In the genomic region with DNA sequence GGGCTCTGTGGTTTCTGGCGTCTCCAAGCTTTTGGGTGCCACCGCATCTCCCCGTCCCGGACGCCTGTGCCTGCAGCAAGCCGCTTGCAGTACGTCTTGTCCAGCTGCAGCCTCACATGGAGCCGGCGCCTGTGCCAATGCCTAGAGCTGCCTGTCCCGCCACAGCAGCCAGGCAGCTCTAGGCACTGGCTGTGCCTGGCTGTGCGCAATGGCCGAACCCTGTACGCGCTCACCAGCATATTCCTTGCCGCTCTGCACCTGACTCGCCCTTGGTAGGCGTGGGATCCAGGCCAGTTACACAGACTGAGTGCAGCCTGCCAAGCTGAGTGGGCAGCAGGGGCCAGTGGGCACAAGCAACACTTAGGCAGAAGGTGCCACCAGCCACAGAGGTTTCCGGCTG, we compare ENCODE assay signal across 23 cellular contexts.
DNase-seq lines count a peak whose midpoint lies in the region; ATAC-seq lines count a peak whose summit lies in the region.
"Had no signal": no experiment of that assay in that cellular context is flagged by ENCODE, and none has a peak within 500 bp of the region (broad histone marks: within the 10 kb centered on the region; RNA-seq: fewer than 3 reads in every experiment).

No MANE protein-coding gene starts in this region.

- H3K36me3 ChIP-seq in ACC112 (ENCODE audit: insufficient read depth, low read length) (no peaks in the 10 kb centered on the region), MG63 (no peaks in the 10 kb centered on the region), neuronal stem cell (replicated peaks in 1 of 2; ENCODE audit: control insufficient read depth in 2 of 2, insufficient read depth in 2 of 2, low read length in 2 of 2) (no peaks in the 10 kb centered on the region)
- H3K36me3 ChIP-seq: right lobe of liver, thoracic aorta had no signal

- H2BK12ac ChIP-seq in neuronal stem cell (ENCODE audit: low read length), result no peak overlapping the region

- peak overlapping the region; percentile 62 for H3K18ac ChIP-seq in neuronal stem cell (ENCODE audit: low read length)

- H3K27ac ChIP-seq in ACC112 (ENCODE audit: low read depth, low read length), result peak overlapping the region; percentile 69
- H3K27ac ChIP-seq in neuronal stem cell (replicated peaks; ENCODE audit: low read length), result no peak overlapping the region
- H3K27ac ChIP-seq: right lobe of liver, thoracic aorta, VCaP had no signal

- H3K4me1 ChIP-seq in ACC112 (ENCODE audit: control insufficient read depth, insufficient read depth, low read length, unreplicated experiment) (peaks cover 16% of the 10 kb centered on the region), neuronal stem cell (ENCODE audit: control insufficient read depth in 2 of 2, insufficient read depth in 1 of 2, low read depth in 1 of 2, low read length in 2 of 2) (peaks cover 0 to 3% of the 10 kb centered on the region in 2 donors)
- H3K4me1 ChIP-seq: right lobe of liver had no signal

- CTCF ChIA-PET in activated CD8-positive, alpha-beta memory T cell treated with anti-CD3 and anti-CD28 coated beads, Interleukin-2, amount 10 ng/mL, durations not matched to agents 7 days and 5 days (lab: Charles Lee), result no interaction called here

- no peaks in the 10 kb centered on the region for H3K27me3 ChIP-seq in ACC112 (ENCODE audit: insufficient read depth, low read length)
- no peaks in the 10 kb centered on the region for H3K27me3 ChIP-seq in MG63
- no peaks in the 10 kb centered on the region for H3K27me3 ChIP-seq in neuronal stem cell (ENCODE audit: control insufficient read depth in 3 of 3, insufficient read depth in 3 of 3, low read depth in 1 of 3, low read length in 3 of 3)
- H3K27me3 ChIP-seq: right lobe of liver had no signal

- H3K79me1 ChIP-seq in neuronal stem cell (ENCODE audit: low read depth, low read length), result no peaks in the 10 kb centered on the region

- no peak overlapping the region for H3K4me3 Mint-ChIP-seq in activated CD8-positive, alpha-beta memory T cell treated with anti-CD3 and anti-CD28 coated beads, Interleukin-2, amount 10 ng/mL, durations not matched to agents 7 days and 5 days
- H3K4me3 Mint-ChIP-seq: activated T-cell treated with anti-CD3 and anti-CD28 coated beads, Interleukin-2, amount 50 U/mL, for 24 hours; CD8-positive, alpha-beta T cell; H9; neural crest cell; T-helper 2 cell treated with Interferon-gamma antibody and Interleukin-4, amounts not matched to agents 5 μg/mL and 100 μg/mL, for 36 hours had no signal

- H2BK5ac ChIP-seq in neuronal stem cell (ENCODE audit: low read length), result no peak overlapping the region

- no peaks in the 10 kb centered on the region for H3K79me2 ChIP-seq in ACC112 (ENCODE audit: control insufficient read depth, insufficient read depth, low read length, unreplicated experiment)

- no peaks in the 10 kb centered on the region for H3K36me3 Mint-ChIP-seq in activated CD8-positive, alpha-beta memory T cell treated with anti-CD3 and anti-CD28 coated beads, Interleukin-2, amount 10 ng/mL, durations not matched to agents 7 days and 5 days
- H3K36me3 Mint-ChIP-seq: CD8-positive, alpha-beta T cell had no signal

- no peak overlapping the region for H3K4ac ChIP-seq in neuronal stem cell (ENCODE audit: low read length)

- H3K9me3 ChIP-seq in MG63 (no peaks in the 10 kb centered on the region), neuronal stem cell (replicated peaks in 1 of 2; ENCODE audit: control insufficient read depth in 2 of 2, insufficient read depth in 1 of 2, low read depth in 1 of 2, low read length in 2 of 2) (no peaks in the 10 kb centered on the region)
- H3K9me3 ChIP-seq: right lobe of liver, thoracic aorta had no signal

- H4K8ac ChIP-seq in neuronal stem cell (ENCODE audit: low read depth, low read length), result no peak overlapping the region

- DNase-seq in MG63 (peak; percentile 50), cerebellar cortex (ENCODE audit: low spot score) (peak; percentile 10), neuronal stem cell (ENCODE audit: low spot score) (no peak), NCI-H1417 treated with DMSO at 0.1 percent for 48 hours (lab: John Stamatoyannopoulos, UW) (no peak), NCI-H1092 (lab: John Stamatoyannopoulos, UW) (no peak), superior temporal gyrus (ENCODE audit: extremely low spot score) (no peak)
- no peak for DNase-seq in activated CD8-positive, alpha-beta memory T cell treated with anti-CD3 and anti-CD28 coated beads, Interleukin-2, amount 10 ng/mL, durations not matched to agents 7 days and 5 days
- DNase-seq: activated CD4-positive, alpha-beta T cell treated with anti-CD3 and anti-CD28 coated beads for 48 hours; activated CD8-positive, alpha-beta memory T cell treated with anti-CD3 and anti-CD28 coated beads for 24 hours; activated gamma-delta T cell; activated T-cell treated with anti-CD3 and anti-CD28 coated beads, Interleukin-2, amount 50 U/mL, for 24 hours; AML-193; CD8-positive, alpha-beta T cell; NCI-H2081; NCI-H2227 treated with DMSO at 0.1 percent for 48 hours; right lobe of liver; stimulated activated naive CD8-positive, alpha-beta T cell treated with anti-CD3 and anti-CD28 coated beads, Interleukin-15, Interleukin-2, amounts not matched to agents 100 U/mL and 50 U/mL, for 24 hours had no signal

- H3K9ac ChIP-seq in neuronal stem cell (ENCODE audit: low read depth, low read length, poor library complexity), result no peak overlapping the region

- H3K9me3 Mint-ChIP-seq in activated CD8-positive, alpha-beta memory T cell treated with anti-CD3 and anti-CD28 coated beads, Interleukin-2, amount 10 ng/mL, durations not matched to agents 7 days and 5 days (ENCODE audit: low read depth), result peaks cover 5% of the 10 kb centered on the region

- H4K91ac ChIP-seq in neuronal stem cell (ENCODE audit: low read depth, low read length, poor library complexity), result peak overlapping the region; percentile 64

- no peak overlapping the region for H3K27ac Mint-ChIP-seq in activated CD8-positive, alpha-beta memory T cell treated with anti-CD3 and anti-CD28 coated beads, Interleukin-2, amount 10 ng/mL, durations not matched to agents 7 days and 5 days
- H3K27ac Mint-ChIP-seq: activated T-cell treated with anti-CD3 and anti-CD28 coated beads, Interleukin-2, amount 50 U/mL, for 24 hours; CD8-positive, alpha-beta T cell; H9; T-helper 2 cell treated with Interferon-gamma antibody and Interleukin-4, amounts not matched to agents 5 μg/mL and 100 μg/mL, for 36 hours had no signal

- H2AFZ ChIP-seq in ACC112 (ENCODE audit: low read length, unreplicated experiment), result no peak overlapping the region
- no peak overlapping the region for H2AFZ ChIP-seq in neuronal stem cell (ENCODE audit: low read length)

- ATAC-seq in activated CD8-positive, alpha-beta memory T cell treated with anti-CD3 and anti-CD28 coated beads, Interleukin-2, amount 10 ng/mL, durations not matched to agents 7 days and 5 days, result no peak
- ATAC-seq: CD8-positive, alpha-beta T cell; right lobe of liver had no signal

- peak overlapping the region; percentile 61 for H3K23ac ChIP-seq in neuronal stem cell (ENCODE audit: low read depth, low read length, poor library complexity)

- H2AK5ac ChIP-seq in neuronal stem cell (ENCODE audit: low read depth, low read length), result no peak overlapping the region

- no peaks in the 10 kb centered on the region for H3K4me1 Mint-ChIP-seq in activated CD8-positive, alpha-beta memory T cell treated with anti-CD3 and anti-CD28 coated beads, Interleukin-2, amount 10 ng/mL, durations not matched to agents 7 days and 5 days

- H2BK15ac ChIP-seq in neuronal stem cell (ENCODE audit: low read length), result no peak overlapping the region

- H2BK120ac ChIP-seq in neuronal stem cell (ENCODE audit: low read depth, low read length), result no peak overlapping the region

- no peak overlapping the region for H3K4me2 ChIP-seq in neuronal stem cell (ENCODE audit: insufficient read depth, low read length, poor library complexity, severe bottlenecking)

- H3K27me3 Mint-ChIP-seq in activated CD8-positive, alpha-beta memory T cell treated with anti-CD3 and anti-CD28 coated beads, Interleukin-2, amount 10 ng/mL, durations not matched to agents 7 days and 5 days, result no peaks in the 10 kb centered on the region
- H3K27me3 Mint-ChIP-seq: activated T-cell treated with anti-CD3 and anti-CD28 coated beads, Interleukin-2, amount 50 U/mL, for 24 hours had no signal

- H3K14ac ChIP-seq in neuronal stem cell (ENCODE audit: low read length), result peak overlapping the region; percentile 97

- WGBS in neuronal stem cell (ENCODE audit: extremely low coverage in 2 of 2, insufficient read length in 2 of 2, insufficient replicate concordance in 1 of 2), 2 donors, result no CpG with 5 or more reads among the region's 18 CpGs

- H3K4me3 ChIP-seq in ACC112 (ENCODE audit: low read depth, low read length), result no peak overlapping the region
- peak overlapping the region; percentile 23 for H3K4me3 ChIP-seq in MG63
- H3K4me3 ChIP-seq in neuronal stem cell (ENCODE audit: low read length in 2 of 2), result no peak overlapping the region
- H3K4me3 ChIP-seq: right lobe of liver, thoracic aorta had no signal

Comparison
In these comparisons a context has a peak if more than half of its experiments do, and no peak if none do; other contexts are left out.
1. DNase-seq: peak in MG63 (single experiment) and cerebellar cortex (single experiment); none in neuronal stem cell (single experiment), NCI-H1417 treated with DMSO at 0.1 percent for 48 hours (single experiment), activated CD8-positive, alpha-beta memory T cell treated with anti-CD3 and anti-CD28 coated beads, Interleukin-2, amount 10 ng/mL, durations not matched to agents 7 days and 5 days (single experiment), NCI-H1092 (single experiment) and superior temporal gyrus (single experiment).